18 cellular contexts compared by ENCODE assay signal in genomic region chr16:77995843-77996455, GRCh38. TPM values are rescaled to one million over a fixed set of nuclear protein-coding genes. Genes with fewer than 3 reads are reported as not detected.
DNase-seq lines count a peak whose midpoint lies in the region; ATAC-seq and TF ChIP-seq lines count a peak whose summit lies in the region.
"Had no signal": no experiment of that assay in that cellular context is flagged by ENCODE, and none has a peak within 500 bp of the region (broad histone marks: within the 10 kb centered on the region; RNA-seq: fewer than 3 reads in every experiment).

No MANE protein-coding gene starts in this region.

- H3K4me3 ChIP-seq in HEK293 (ENCODE audit: low read depth, low read length) (no peak overlapping the region), endodermal cell (ENCODE audit: low read length) (peak overlapping the region; percentile 61), trophoblast cell (ENCODE audit: low read depth, low read length) (no peak overlapping the region), MG63 (no peak overlapping the region), SJCRH30 (no peak overlapping the region)
- H3K4me3 ChIP-seq: A549, GM23338, HAP-1 had no signal

- H2BK5ac ChIP-seq in trophoblast cell (ENCODE audit: low read depth, low read length, poor library complexity), result peak overlapping the region; percentile 36

- no peak overlapping the region for H3K23ac ChIP-seq in trophoblast cell (ENCODE audit: low read length)

- peaks cover 6% of the 10 kb centered on the region for H3K36me3 Mint-ChIP-seq in endodermal cell (ENCODE audit: low read depth)
- H3K36me3 Mint-ChIP-seq: CD4-positive, alpha-beta memory T cell had no signal

- POLR2A ChIA-PET in HEK293 (lab: Yijun Ruan, JAX), result no interaction called here

- H3K36me3 ChIP-seq in HEK293 (ENCODE audit: control insufficient read depth in 2 of 2, insufficient read depth in 1 of 2, low read length in 2 of 2) (no peaks in the 10 kb centered on the region), endodermal cell (ENCODE audit: control insufficient read depth, insufficient read depth, low read length) (no peaks in the 10 kb centered on the region), trophoblast cell (ENCODE audit: control insufficient read depth in 1 of 2, insufficient read depth in 2 of 2, low read length in 2 of 2) (no peaks in the 10 kb centered on the region), MG63 (no peaks in the 10 kb centered on the region), SJCRH30 (no peaks in the 10 kb centered on the region)
- H3K36me3 ChIP-seq: BE2C, HAP-1 had no signal

- CTCF ChIA-PET in HEK293 (lab: Yijun Ruan, JAX), result interaction anchor here (0.6 to 0.7 kb wide), 2 partner anchors 10 to 50 kb away, joined by 3 to 8 read pairs; no protein-coding TSS in a partner anchor

- in situ Hi-C loops in KBM-7 (cut with MboI; ENCODE audit: low pct_unique_long_range_greater_than_20kb, low sequenced_read_pairs), result loop anchor here (25.0 kb wide), 1 partner anchor 759 kb away; no protein-coding TSS in a partner anchor

- H3K27me3 ChIP-seq in endodermal cell (ENCODE audit: control insufficient read depth, insufficient read depth, low read length, poor library complexity, severe bottlenecking) (no peaks in the 10 kb centered on the region), trophoblast cell (ENCODE audit: insufficient read depth, low read length) (no peaks in the 10 kb centered on the region), MG63 (no peaks in the 10 kb centered on the region), SJCRH30 (no peaks in the 10 kb centered on the region)
- H3K27me3 ChIP-seq: BE2C had no signal

- H2BK120ac ChIP-seq in trophoblast cell (ENCODE audit: insufficient read depth, low read length, poor library complexity), result no peak overlapping the region

- H3K27ac Mint-ChIP-seq in endodermal cell, result no peak overlapping the region
- H3K27ac Mint-ChIP-seq: CD4-positive, alpha-beta memory T cell; GM23338; HFFc6 had no signal

- no peak overlapping the region for H2AFZ ChIP-seq in trophoblast cell (ENCODE audit: insufficient read depth, low read length, poor library complexity)
- H2AFZ ChIP-seq: GM23338 had no signal

- no peak overlapping the region for H3K14ac ChIP-seq in trophoblast cell (ENCODE audit: low read length)

- H4K91ac ChIP-seq in trophoblast cell (ENCODE audit: low read depth, low read length), result peak overlapping the region; percentile 34

- ATAC-seq in HG02938 (IDR thresholded peaks at IDR 0.05; ENCODE audit: unreplicated experiment), result no peak
- ATAC-seq: A549, GM23338 had no signal

- H3K9me3 ChIP-seq in HEK293 (ENCODE audit: control insufficient read depth, insufficient read depth, low read depth, low read length) (no peaks in the 10 kb centered on the region), endodermal cell (ENCODE audit: control insufficient read depth, low read length) (peaks cover 48% of the 10 kb centered on the region), trophoblast cell (ENCODE audit: insufficient read depth, low read depth, low read length) (peaks cover 5% of the 10 kb centered on the region), MG63 (no peaks in the 10 kb centered on the region), SJCRH30 (replicated peaks) (no peaks in the 10 kb centered on the region)
- H3K9me3 ChIP-seq: BE2C, HAP-1 had no signal

- H3K27ac ChIP-seq in HEK293 (ENCODE audit: extremely low read depth, low read depth, low read length), result no peak overlapping the region
- H3K27ac ChIP-seq in endodermal cell (ENCODE audit: low read depth, low read length), result no peak overlapping the region
- no peak overlapping the region for H3K27ac ChIP-seq in trophoblast cell (ENCODE audit: low read depth, low read length)
- no peak overlapping the region for H3K27ac ChIP-seq in SJCRH30
- H3K27ac ChIP-seq: A549, C4-2B had no signal

- H3K18ac ChIP-seq in trophoblast cell (ENCODE audit: low read length), result no peak overlapping the region

- peaks cover 31% of the 10 kb centered on the region for H3K4me1 Mint-ChIP-seq in endodermal cell
- H3K4me1 Mint-ChIP-seq: CD4-positive, alpha-beta memory T cell had no signal

- H3K9ac ChIP-seq in endodermal cell (ENCODE audit: extremely low read depth, low read length, poor library complexity, severe bottlenecking), result no peak overlapping the region
- H3K9ac ChIP-seq in trophoblast cell (ENCODE audit: low read length), result no peak overlapping the region

- DNase-seq in KBM-7 (peak; percentile 25), endodermal cell (peak; percentile 71), trophoblast cell (no peak), MG63 (no peak), SJCRH30 (no peak)
- DNase-seq: BE2C; CD4-positive, alpha-beta memory T cell; DMS79; HFFc6 had no signal

- WGBS in endodermal cell (ENCODE audit: insufficient coverage in 1 of 2, insufficient read length in 1 of 2), 2 experiments, result 93 to 96% methylated on average over 5 to 7 of the region's 7 CpGs
- no CpG with 5 or more reads among the region's 7 CpGs for WGBS in trophoblast cell (ENCODE audit: extremely low coverage, insufficient coverage, insufficient read length)

- no peak overlapping the region for H2AK5ac ChIP-seq in trophoblast cell (ENCODE audit: low read length)

- no peaks in the 10 kb centered on the region for H3K79me2 ChIP-seq in trophoblast cell (ENCODE audit: control insufficient read depth, insufficient read depth, low read length, poor library complexity)

- no peaks in the 10 kb centered on the region for H3K27me3 Mint-ChIP-seq in endodermal cell (ENCODE audit: insufficient read depth)

- H2BK12ac ChIP-seq in trophoblast cell (ENCODE audit: low read length), result peak overlapping the region; percentile 8

- no peak overlapping the region for H4K12ac ChIP-seq in trophoblast cell (ENCODE audit: low read depth, low read length)

- no peak overlapping the region for H3K4me3 Mint-ChIP-seq in endodermal cell
- H3K4me3 Mint-ChIP-seq: CD4-positive, alpha-beta memory T cell; GM23338; HFFc6 had no signal

- H4K8ac ChIP-seq in trophoblast cell (ENCODE audit: low read depth, low read length), result no peak overlapping the region

- TF ChIP-seq CTCF in HEK293 (tag by site-specific recombination; IDR thresholded peaks at IDR 0.05), result no peak
- no peak for TF ChIP-seq CTCF in endodermal cell (conservative IDR thresholded peaks at IDR 0.05)

- H3K4ac ChIP-seq in trophoblast cell (ENCODE audit: low read depth, low read length), result no peak overlapping the region

- H3K79me1 ChIP-seq in trophoblast cell (ENCODE audit: low read length), result peaks cover 14% of the 10 kb centered on the region

- peaks cover 34% of the 10 kb centered on the region for H3K9me3 Mint-ChIP-seq in endodermal cell

- H3K4me1 ChIP-seq in HEK293 (ENCODE audit: control insufficient read depth, insufficient read depth, low read length), result no peaks in the 10 kb centered on the region
- H3K4me1 ChIP-seq in endodermal cell (ENCODE audit: control insufficient read depth, insufficient read depth, low read length), result peaks cover 8% of the 10 kb centered on the region
- peaks cover 2 to 8% of the 10 kb centered on the region in 2 experiments for H3K4me1 ChIP-seq in trophoblast cell (ENCODE audit: control insufficient read depth in 1 of 2, insufficient read depth in 2 of 2, low read length in 2 of 2)
- H3K4me1 ChIP-seq in SJCRH30, result no peaks in the 10 kb centered on the region
- H3K4me1 ChIP-seq: A549, BE2C had no signal

- no peak overlapping the region for H3K4me2 ChIP-seq in trophoblast cell (ENCODE audit: low read length)
- H3K4me2 ChIP-seq: A549, GM23338 had no signal

TF ChIP-seq in HEK293, 187 proteins besides CTCF, POLR2A, EP300 and RAD21 (continues in another document):
- TF ChIP-seq ZNF768 (tag by site-specific recombination; IDR thresholded peaks at IDR 0.05), result no peak
- no peak for TF ChIP-seq ZBTB26 (tag by site-specific recombination; optimal IDR thresholded peaks at IDR 0.05)
- TF ChIP-seq SETDB1 (IDR thresholded peaks at IDR 0.05; ENCODE audit: insufficient read length, low read length), result peak; percentile 97
- TF ChIP-seq ZNF184 (tag by site-specific recombination; IDR thresholded peaks at IDR 0.05), result no peak
- no peak for TF ChIP-seq REPIN1 (tag by site-specific recombination; IDR thresholded peaks at IDR 0.05; ENCODE audit: low read depth)
- no peak for TF ChIP-seq WT1 (tag by site-specific recombination; IDR thresholded peaks at IDR 0.05)
- 0 out of 2 replicates have a peak, but pooled peaks have one; percentile 30 for TF ChIP-seq TRIM28 (IDR thresholded peaks at IDR 0.05; ENCODE audit: borderline replicate concordance, low read length)
- no peak for TF ChIP-seq ZSCAN5A (tag by site-specific recombination; IDR thresholded peaks at IDR 0.05)

RNA-seq across cellular contexts. Expression of gene CLEC3A, which starts 26.4 kb away (rescaled TPM):
- not detected for total RNA-seq in endodermal cell
- 1.3 TPM for polyA plus RNA-seq in endodermal cell (2013, experiment 1 of 2)
- polyA plus RNA-seq in endodermal cell (2013, experiment 2 of 2), result 0.87 TPM
- polyA plus RNA-seq in trophoblast cell (2013), result 0.01 TPM in 1 of 2 replicates, not detected in the other
- not detected in 2 replicates for total RNA-seq in MG63 (2014; rRNA removed; shearing (Covaris generic); ENCODE audit: low replicate concordance)
- not detected in 2 replicates for total RNA-seq in SJCRH30 (2014; rRNA removed; shearing (Covaris generic))
- total RNA-seq: CD4-positive, alpha-beta memory T cell; G401; GM23338; HFFc6; HT1080 had no signal
- polyA plus RNA-seq: A549; AG04450; CD4-positive, alpha-beta memory T cell; GM23338 had no signal

Comparison
In these comparisons a context has a peak if more than half of its experiments do, and no peak if none do; other contexts are left out.
1. DNase-seq: peak in KBM-7 (single experiment) and endodermal cell (single experiment); none in trophoblast cell (0 of 2), MG63 (single experiment) and SJCRH30 (0 of 2).